In the genomic region with DNA sequence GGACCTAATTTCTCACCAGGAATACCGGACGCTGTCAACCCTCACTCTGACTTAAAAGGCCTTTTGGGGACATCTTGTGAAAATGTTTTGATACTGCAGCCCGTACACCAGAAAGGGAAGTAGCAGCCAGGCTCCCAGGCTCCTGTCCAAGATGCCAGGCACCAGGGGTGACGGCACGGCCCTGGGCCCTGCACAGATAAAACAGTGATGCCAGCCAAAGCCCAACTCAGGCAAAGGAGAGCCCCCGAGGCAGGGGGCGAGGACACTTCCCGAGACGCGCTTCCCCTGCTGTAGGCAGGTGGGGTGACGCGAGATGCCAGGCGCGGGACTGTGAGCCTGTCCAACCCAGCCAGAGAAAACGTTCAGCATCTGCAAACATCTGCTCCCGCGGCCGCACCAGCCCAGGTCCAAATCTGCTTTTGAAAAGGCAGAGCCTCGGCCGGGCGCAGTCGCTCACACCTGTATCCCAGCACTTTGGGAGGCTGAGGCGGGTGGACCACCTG, we compare ENCODE assay signal across 8 cellular contexts. TPM values are rescaled to one million over a fixed set of nuclear protein-coding genes. Genes with fewer than 3 reads are reported as not detected.
DNase-seq lines count a peak whose midpoint lies in the region; ATAC-seq, FAIRE-seq and TF ChIP-seq lines count a peak whose summit lies in the region.

No MANE protein-coding gene starts in this region.

- CTCF ChIA-PET in HCT116 (lab: Charles Lee): no interaction called here

- RAD21 ChIA-PET in HCT116 (lab: Charles Lee; ENCODE audit: low non-redundant PET in 1 of 2, low total read pairs in 2 of 2, uncharacterized antibody in 2 of 2, unreplicated experiment in 2 of 2): no interaction called here

- TF ChIP-seq CTCF in HCT116 (IDR thresholded peaks at IDR 0.05 in 2 of 3, conservative IDR thresholded peaks at IDR 0.05 in 1 of 3; ENCODE audit: borderline replicate concordance in 1 of 3, insufficient read depth in 1 of 3, low read depth in 2 of 3, low read length in 2 of 3) (0 out of 6 replicates have a peak, but pooled peaks of 1 of the 3 experiments have one; percentile 13), stomach (IDR thresholded peaks at IDR 0.05) (peak in 5 of 7 experiments; percentile 25 to 56 (median 48))

- no peaks in the 10 kb centered on the region for H3K36me3 ChIP-seq in HCT116 (ENCODE audit: control insufficient read depth in 1 of 2, insufficient read depth in 2 of 2, low read length in 2 of 2)
- peaks cover 0 to 6% (median 5%) of the 10 kb centered on the region in 4 donors for H3K36me3 ChIP-seq in stomach

- ATAC-seq in HCT116: no peak
- ATAC-seq in GM18909 (IDR thresholded peaks at IDR 0.05; ENCODE audit: poor library complexity, unreplicated experiment): no peak
- no peak for ATAC-seq in HG02642 (IDR thresholded peaks at IDR 0.05; ENCODE audit: poor library complexity, unreplicated experiment)

- peaks cover 0 to 2% of the 10 kb centered on the region in 2 experiments; a peak in 1 of 4 replicates for H3K4me1 ChIP-seq in HCT116 (ENCODE audit: control insufficient read depth in 1 of 2, insufficient read depth in 2 of 2, low read length in 2 of 2)
- H3K4me1 ChIP-seq in stomach: peaks cover 0 to 9% (median 4%) of the 10 kb centered on the region in 4 donors

- 30 to 45% (median 42%) methylated on average over 10 to 23 of the region's 23 CpGs for WGBS in stomach, 5 donors

- H3K4me3 ChIP-seq in HCT116 (replicated peaks in 1 of 2; ENCODE audit: low read depth in 1 of 2, low read length in 2 of 2) (no peak overlapping the region), stomach (no peak overlapping the region)

- no peak overlapping the region for H3K27ac ChIP-seq in HCT116 (ENCODE audit: low read depth, low read length)
- peak overlapping the region in 1 of 5 donors; percentile 4 for H3K27ac ChIP-seq in stomach

- no peak overlapping the region for H3K9ac ChIP-seq in HCT116 (ENCODE audit: low read length)

- H3K9me2 ChIP-seq in HCT116 (ENCODE audit: insufficient read depth): no peaks in the 10 kb centered on the region

- H3K9me3 ChIP-seq in HCT116 (ENCODE audit: control insufficient read depth in 1 of 2, insufficient read depth in 1 of 2, low read depth in 1 of 2, low read length in 2 of 2) (no peaks in the 10 kb centered on the region), stomach (no peaks in the 10 kb centered on the region)

- POLR2A ChIA-PET in HCT116 (lab: Charles Lee): no interaction called here

- TF ChIP-seq RAD21 in HCT116 (IDR thresholded peaks at IDR 0.05; ENCODE audit: low read depth): peak; percentile 46

- intact Hi-C loops in HCT116 (cut with micrococcal nuclease) (no loop called here), stomach (cut with DNase I; ENCODE audit: low total_unique reads) (no loop called here)

- no peak for TF ChIP-seq EP300 in stomach (IDR thresholded peaks at IDR 0.05)

- H2AFZ ChIP-seq in HCT116 (ENCODE audit: low read depth, low read length, poor library complexity, severe bottlenecking): no peak overlapping the region

- TF ChIP-seq POLR2A in HCT116 (IDR thresholded peaks at IDR 0.05; ENCODE audit: borderline replicate concordance, extremely low read depth, insufficient read depth, insufficient read length) (no peak), stomach (IDR thresholded peaks at IDR 0.05) (no peak)

- FAIRE-seq in frontal cortex (lab: Jason Lieb, UNC): no peak

- no peak overlapping the region for H3K4me2 ChIP-seq in HCT116 (ENCODE audit: low read length)

- H3K27me3 ChIP-seq in HCT116 (ENCODE audit: insufficient read depth, low read length) (no peaks in the 10 kb centered on the region), stomach (no peaks in the 10 kb centered on the region)

- DNase-seq in HCT116 (ENCODE audit: low read depth, low spot score): no peak
- peak; percentile 53 for DNase-seq in RPMI7951 (ENCODE audit: low read depth)
- peak; percentile 56 to 76 for DNase-seq in frontal cortex (ENCODE audit: low spot score in 2 of 2)
- peak; percentile 75 for DNase-seq in stomach
- no peak for DNase-seq in T-helper 1 cell
- no peak for DNase-seq in foreskin melanocyte

- no TSS peak for BruUV-seq in HCT116 (replicated peaks; lab: Mats Ljungman, UMichigan)

- H3K79me2 ChIP-seq in HCT116 (ENCODE audit: insufficient read depth, low read length): no peaks in the 10 kb centered on the region

- no peaks in the 10 kb centered on the region for H4K20me1 ChIP-seq in HCT116 (ENCODE audit: insufficient read depth)

TF ChIP-seq in HCT116, 20 proteins besides CTCF, POLR2A, EP300 and RAD21:
- TF ChIP-seq ELF1 (IDR thresholded peaks at IDR 0.05; ENCODE audit: borderline replicate concordance, low read depth): no peak
- TF ChIP-seq EZH2 (IDR thresholded peaks at IDR 0.05): no peak
- TF ChIP-seq CBX3 (IDR thresholded peaks at IDR 0.05; ENCODE audit: low read depth): no peak
- TF ChIP-seq EZH2phosphoT487 (IDR thresholded peaks at IDR 0.05; ENCODE audit: borderline replicate concordance): no peak
- TF ChIP-seq, protein P1, sequence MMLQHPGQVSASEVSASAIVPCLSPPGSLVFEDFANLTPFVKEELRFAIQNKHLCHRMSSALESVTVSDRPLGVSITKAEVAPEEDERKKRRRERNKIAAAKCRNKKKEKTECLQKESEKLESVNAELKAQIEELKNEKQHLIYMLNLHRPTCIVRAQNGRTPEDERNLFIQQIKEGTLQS (IDR thresholded peaks at IDR 0.05): no peak
- TF ChIP-seq CEBPB (IDR thresholded peaks at IDR 0.05; ENCODE audit: low read depth): no peak
- TF ChIP-seq FOSL1 (IDR thresholded peaks at IDR 0.05; ENCODE audit: low read depth): no peak
- TF ChIP-seq SP1 (IDR thresholded peaks at IDR 0.05; ENCODE audit: low read depth): no peak
- no peak for TF ChIP-seq JUND (IDR thresholded peaks at IDR 0.05)
- TF ChIP-seq ZNF274 (IDR thresholded peaks at IDR 0.05; ENCODE audit: low read depth, low read length): no peak
- TF ChIP-seq SRF (IDR thresholded peaks at IDR 0.05; ENCODE audit: low read depth): no peak
- TF ChIP-seq, protein P2, sequence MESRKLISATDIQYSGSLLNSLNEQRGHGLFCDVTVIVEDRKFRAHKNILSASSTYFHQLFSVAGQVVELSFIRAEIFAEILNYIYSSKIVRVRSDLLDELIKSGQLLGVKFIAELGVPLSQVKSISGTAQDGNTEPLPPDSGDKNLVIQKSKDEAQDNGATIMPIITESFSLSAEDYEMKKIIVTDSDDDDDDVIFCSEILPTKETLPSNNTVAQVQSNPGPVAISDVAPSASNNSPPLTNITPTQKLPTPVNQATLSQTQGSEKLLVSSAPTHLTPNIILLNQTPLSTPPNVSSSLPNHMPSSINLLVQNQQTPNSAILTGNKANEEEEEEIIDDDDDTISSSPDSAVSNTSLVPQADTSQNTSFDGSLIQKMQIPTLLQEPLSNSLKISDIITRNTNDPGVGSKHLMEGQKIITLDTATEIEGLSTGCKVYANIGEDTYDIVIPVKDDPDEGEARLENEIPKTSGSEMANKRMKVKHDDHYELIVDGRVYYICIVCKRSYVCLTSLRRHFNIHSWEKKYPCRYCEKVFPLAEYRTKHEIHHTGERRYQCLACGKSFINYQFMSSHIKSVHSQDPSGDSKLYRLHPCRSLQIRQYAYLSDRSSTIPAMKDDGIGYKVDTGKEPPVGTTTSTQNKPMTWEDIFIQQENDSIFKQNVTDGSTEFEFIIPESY (IDR thresholded peaks at IDR 0.05; ENCODE audit: extremely low read depth, insufficient replicate concordance, low read length): no peak

RNA-seq across cellular contexts. Expression of a gene that starts 15.7 kb away (rescaled TPM):
- total RNA-seq in HCT116 (2021; ENCODE audit: unreplicated experiment): 19.1 TPM
- polyA plus RNA-seq in HCT116 (2012): 30.7 and 36.2 TPM in 2 replicates
- 33.0 and 34.9 TPM in 2 replicates for total RNA-seq in RPMI7951 (2014; rRNA removed; shearing (Covaris generic))
- 15.1 TPM for total RNA-seq in frontal cortex
- 10 to 100 TPM in 4 of 5 donors, under 1 TPM in 1; 0.89 to 44.9 (median 20.2) TPM for total RNA-seq in stomach
- polyA plus RNA-seq in stomach: 10 to 100 TPM; 37.4 to 93.6 (median 53.1) TPM

RNA-seq across cellular contexts. Expression of a gene that starts 56.4 kb away (rescaled TPM):
- total RNA-seq in HCT116 (2021; ENCODE audit: unreplicated experiment) (1.2 TPM), frontal cortex (1.6 TPM), stomach (10 to 100 TPM in 2 of 5 donors, 1 to 10 TPM in 1, under 1 TPM in 1, not detected in 1; 0.58 to 18.3 (median 9.7) TPM)
- polyA plus RNA-seq in HCT116 (2012): 1.0 and 1.3 TPM in 2 replicates
- 0.39 and 0.84 TPM in 2 replicates for total RNA-seq in RPMI7951 (2014; rRNA removed; shearing (Covaris generic))
- polyA plus RNA-seq in stomach: 10 to 100 TPM; 21.9 to 31.2 (median 26.0) TPM

Comparison
In these comparisons a context has a peak if more than half of its experiments do, and no peak if none do; other contexts are left out.
1. DNase-seq: peak in RPMI7951 (single experiment), frontal cortex (2 of 2) and stomach (single experiment); none in HCT116 (single experiment), T-helper 1 cell (0 of 5) and foreskin melanocyte (single experiment).